ENCODE assay signal across 17 cellular contexts in the genomic region with DNA sequence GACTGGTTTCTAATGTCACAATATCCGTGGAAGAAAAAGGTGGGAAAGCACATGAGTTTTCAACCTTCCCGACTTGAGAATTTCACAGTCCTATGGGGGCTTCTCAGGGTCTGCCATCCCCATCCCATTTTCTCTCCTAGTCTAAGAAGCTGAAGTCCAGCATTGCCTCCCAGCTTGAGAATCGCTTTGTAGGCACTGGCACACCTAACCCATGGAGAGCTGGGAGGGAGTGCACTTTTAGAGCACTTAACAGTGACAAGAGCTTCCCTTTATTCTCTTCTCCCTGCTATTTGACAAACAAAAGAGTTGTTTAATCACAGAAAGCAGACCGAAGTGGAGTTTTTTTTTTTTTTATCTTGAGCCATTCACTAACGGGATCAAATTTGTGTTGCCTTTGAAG. TPM values are rescaled to one million over a fixed set of nuclear protein-coding genes. Genes with fewer than 3 reads are reported as not detected.
"Had no signal": no experiment of that assay in that cellular context is flagged by ENCODE, and none has a peak within 500 bp of the region (broad histone marks: within the 10 kb centered on the region; RNA-seq: fewer than 3 reads in every experiment).

No MANE protein-coding gene starts in this region.

- H3K4me3 ChIP-seq: colonic mucosa, stomach, testis had no signal

- H3K4me1 ChIP-seq: colonic mucosa, parathyroid adenoma, stomach, testis had no signal

- H3K36me3 ChIP-seq: colonic mucosa, neutrophil, stomach had no signal

- H3K27ac ChIP-seq: colonic mucosa, neutrophil, parathyroid adenoma, stomach, testis had no signal

- DNase-seq: activated CD4-positive, alpha-beta T cell treated with anti-CD3 and anti-CD28 coated beads, Interleukin-2, amount 10 ng/mL, durations not matched to agents 7 days and 5 days; activated CD4-positive, CD25-positive, alpha-beta regulatory T cell; activated gamma-delta T cell treated with Interleukin-2 at 50 U/mL for 16 hours; activated naive CD8-positive, alpha-beta T cell treated with anti-CD3 and anti-CD28 coated beads, Interleukin-2, amount 10 ng/mL, durations not matched to agents 7 days and 5 days; central memory CD4-positive, alpha-beta T cell; colonic mucosa; mesenchymal stem cell; naive thymus-derived CD8-positive, alpha-beta T cell; stimulated activated CD4-positive, alpha-beta T cell treated with anti-CD3 and anti-CD28 coated beads, Interleukin-1b, Interleukin-23, amount 100 ng/mL, for 48 hours; stomach; testis had no signal

- H2AFZ ChIP-seq: parathyroid adenoma had no signal

- H3K36me3 Mint-ChIP-seq: activated naive CD8-positive, alpha-beta T cell treated with anti-CD3 and anti-CD28 coated beads, Interleukin-2, amount 10 ng/mL, durations not matched to agents 7 days and 5 days; brain; naive thymus-derived CD8-positive, alpha-beta T cell had no signal

- ATAC-seq: esophagus mucosa; naive thymus-derived CD8-positive, alpha-beta T cell had no signal

- H3K4me3 Mint-ChIP-seq: activated CD4-positive, alpha-beta T cell treated with anti-CD3 and anti-CD28 coated beads, Interleukin-2, amount 10 ng/mL, durations not matched to agents 7 days and 5 days; activated naive CD8-positive, alpha-beta T cell treated with anti-CD3 and anti-CD28 coated beads, Interleukin-2, amount 10 ng/mL, durations not matched to agents 7 days and 5 days; brain; naive thymus-derived CD8-positive, alpha-beta T cell had no signal

- H3K27ac Mint-ChIP-seq: activated CD4-positive, alpha-beta T cell treated with anti-CD3 and anti-CD28 coated beads, Interleukin-2, amount 10 ng/mL, durations not matched to agents 7 days and 5 days; activated naive CD8-positive, alpha-beta T cell treated with anti-CD3 and anti-CD28 coated beads, Interleukin-2, amount 10 ng/mL, durations not matched to agents 7 days and 5 days; brain; naive thymus-derived CD8-positive, alpha-beta T cell had no signal

- H3K9me3 ChIP-seq: colonic mucosa, neutrophil, testis had no signal

- H3K9ac ChIP-seq: parathyroid adenoma had no signal

- H3K9me3 Mint-ChIP-seq: activated naive CD8-positive, alpha-beta T cell treated with anti-CD3 and anti-CD28 coated beads, Interleukin-2, amount 10 ng/mL, durations not matched to agents 7 days and 5 days had no signal

- H3K79me2 ChIP-seq: parathyroid adenoma had no signal

- H3K27me3 Mint-ChIP-seq: activated CD4-positive, alpha-beta T cell treated with anti-CD3 and anti-CD28 coated beads, Interleukin-2, amount 10 ng/mL, durations not matched to agents 7 days and 5 days; activated naive CD8-positive, alpha-beta T cell treated with anti-CD3 and anti-CD28 coated beads, Interleukin-2, amount 10 ng/mL, durations not matched to agents 7 days and 5 days had no signal

- H3K27me3 ChIP-seq: colonic mucosa, neutrophil, stomach, testis had no signal

- H3K4me1 Mint-ChIP-seq: activated CD4-positive, alpha-beta T cell treated with anti-CD3 and anti-CD28 coated beads, Interleukin-2, amount 10 ng/mL, durations not matched to agents 7 days and 5 days; activated naive CD8-positive, alpha-beta T cell treated with anti-CD3 and anti-CD28 coated beads, Interleukin-2, amount 10 ng/mL, durations not matched to agents 7 days and 5 days; naive thymus-derived CD8-positive, alpha-beta T cell had no signal

RNA-seq across cellular contexts. Expression of a gene that starts 22.8 kb away (rescaled TPM):
- total RNA-seq: activated CD4-positive, alpha-beta T cell treated with anti-CD3 and anti-CD28 coated beads, Interleukin-2, amount 10 ng/mL, durations not matched to agents 7 days and 5 days; activated naive CD8-positive, alpha-beta T cell treated with anti-CD3 and anti-CD28 coated beads, Interleukin-2, amount 10 ng/mL, durations not matched to agents 7 days and 5 days; esophagus mucosa; liver; naive thymus-derived CD8-positive, alpha-beta T cell; ureter had no signal
